In the genomic region with DNA sequence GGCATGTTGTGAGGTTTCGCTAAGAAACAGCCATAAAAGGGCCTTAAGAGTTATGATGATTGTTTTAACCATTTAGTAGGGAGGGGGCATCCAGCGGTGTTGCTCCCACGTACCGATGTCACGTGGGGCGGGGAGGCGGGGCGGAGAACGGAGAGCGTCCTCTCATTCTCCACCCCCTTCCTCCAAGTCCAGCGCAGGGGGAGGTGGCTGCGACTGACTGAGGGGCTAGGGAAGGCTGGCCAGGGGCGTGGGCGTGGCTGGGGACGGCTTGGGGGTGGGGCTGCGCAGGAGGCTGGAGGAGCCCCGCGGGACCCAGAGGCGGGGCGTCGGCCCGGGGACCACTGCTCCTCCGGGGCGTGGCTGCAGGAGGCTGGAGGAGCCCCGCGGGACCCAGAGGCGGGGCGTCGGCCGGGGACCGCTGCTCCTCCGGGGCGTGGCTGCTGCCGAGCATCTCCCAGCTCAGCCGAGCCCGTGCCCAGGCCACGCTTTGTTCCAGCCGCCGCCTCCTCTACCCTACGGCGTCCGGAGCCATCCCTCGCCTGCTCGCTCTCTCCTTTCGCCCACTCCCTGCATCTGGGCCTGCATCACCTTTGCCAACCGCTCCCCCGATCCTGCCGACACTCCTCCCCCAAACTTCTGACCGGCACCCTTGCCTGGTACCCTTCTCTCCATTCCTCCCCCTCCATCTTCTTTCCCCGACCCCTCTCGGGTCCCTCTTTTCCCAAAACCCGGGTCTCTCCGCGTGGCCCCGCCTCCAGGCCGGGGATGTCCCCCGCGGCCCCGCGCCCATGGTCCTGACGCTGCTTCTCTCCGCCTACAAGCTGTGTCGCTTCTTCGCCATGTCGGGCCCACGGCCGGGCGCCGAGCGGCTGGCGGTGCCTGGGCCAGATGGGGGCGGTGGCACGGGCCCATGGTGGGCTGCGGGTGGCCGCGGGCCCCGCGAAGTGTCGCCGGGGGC, we compare ENCODE assay signal across 8 cellular contexts. TPM values are rescaled to one million over a fixed set of nuclear protein-coding genes. Genes with fewer than 3 reads are reported as not detected.
DNase-seq lines count a peak whose midpoint lies in the region; ATAC-seq, FAIRE-seq and TF ChIP-seq lines count a peak whose summit lies in the region.

A gene (plus strand): TSS at position 450 of the 958 bp plus-strand sequence. CDS start 339 bp downstream, at position 789.

- H3K27ac ChIP-seq in coronary artery (peak within 1 kb of the TSS; percentile 41 to 84), right lobe of liver (peak within 1 kb of the TSS; percentile 14 to 92 (median 85))

- H3K27me3 ChIP-seq in right lobe of liver: no peaks in the 10 kb centered on the region

- FAIRE-seq in GM18507 (lab: Jason Lieb, UNC): peak; percentile 94

- H3K4me3 ChIP-seq in coronary artery (peak within 1 kb of the TSS; percentile 82), right lobe of liver (peak within 1 kb of the TSS; percentile 11 to 92 (median 47))

- DNase-seq in GM18507 (ENCODE audit: extremely low spot score, insufficient read length, low read depth) (peak; percentile 81), NCI-H2227 treated with DMSO at 0.1 percent for 48 hours (lab: John Stamatoyannopoulos, UW) (peak; percentile 83), coronary artery (ENCODE audit: low spot score) (peak; percentile 92), right lobe of liver (peak; percentile 94 to 95 (median 95))
- peak; percentile 71 for DNase-seq in activated CD4-positive, alpha-beta T cell treated with anti-CD3 and anti-CD28 coated beads, Interleukin-2, amount 50 U/mL, for 1 hour
- peak; percentile 82 to 83 for DNase-seq in stimulated activated CD4-positive, alpha-beta T cell treated with anti-CD3 and anti-CD28 coated beads, Interleukin-2, amount 100 ng/mL, for 48 hours

- TF ChIP-seq POLR2A in right lobe of liver (IDR thresholded peaks at IDR 0.05): no peak

- 9% methylated on average over 58 of the region's 80 CpGs for WGBS in right lobe of liver (ENCODE audit: insufficient coverage, low coverage, low lambda C conversion rate, missing lambda C conversion rate)

- peaks cover 0 to 17% (median 2%) of the 10 kb centered on the region in 4 donors for H3K4me1 ChIP-seq in right lobe of liver

- H3K36me3 ChIP-seq in right lobe of liver: peaks cover 0 to 27% (median 10%) of the 10 kb centered on the region in 4 donors

- TF ChIP-seq CTCF in coronary artery (IDR thresholded peaks at IDR 0.05) (no peak), right lobe of liver (IDR thresholded peaks at IDR 0.05) (no peak)

- intact Hi-C loops in right lobe of liver (cut with DNase I): no loop called here

- ATAC-seq in HG02938 (IDR thresholded peaks at IDR 0.05; ENCODE audit: unreplicated experiment) (peak; percentile 70), right lobe of liver (peak; percentile 64 to 86 (median 68)), GM21515 (IDR thresholded peaks at IDR 0.05; ENCODE audit: unreplicated experiment) (no peak)

- no peaks in the 10 kb centered on the region for H3K9me3 ChIP-seq in right lobe of liver

RNA-seq across cellular contexts. Expression of the gene that starts here (rescaled TPM):
- total RNA-seq in right lobe of liver: 1 to 10 TPM; 2.8 to 5.1 (median 3.9) TPM
